ENCODE assay signal across 9 cellular contexts in genomic region chr3:51669241-51670052, GRCh38. TPM values are rescaled to one million over a fixed set of nuclear protein-coding genes. Genes with fewer than 3 reads are reported as not detected.
A peak's percentile ranks its signal among the peaks of the same experiment; 100 is the strongest.
DNase-seq lines count a peak whose midpoint lies in the region; ATAC-seq and TF ChIP-seq lines count a peak whose summit lies in the region.
"Had no signal": no experiment of that assay in that cellular context is flagged by ENCODE, and none has a peak within 500 bp of the region (broad histone marks: within the 10 kb centered on the region; RNA-seq: fewer than 3 reads in every experiment).

No MANE protein-coding gene starts in this region.

- no peaks in the 10 kb centered on the region for H3K9me3 ChIP-seq in thoracic aorta

- H3K4me3 ChIP-seq in thoracic aorta: no peak overlapping the region

- TF ChIP-seq CTCF in omental fat pad (IDR thresholded peaks at IDR 0.05): peak in 2 of 3 donors; percentile 55 to 81
- peak; percentile 92 for TF ChIP-seq CTCF in thoracic aorta (IDR thresholded peaks at IDR 0.05)

- peaks cover 7 to 30% of the 10 kb centered on the region in 2 donors for H3K4me1 ChIP-seq in thoracic aorta (ENCODE audit: control insufficient read depth in 1 of 2, low read depth in 2 of 2)

- DNase-seq in GM04503 (ENCODE audit: low read depth): peak; percentile 37
- peak; percentile 79 for DNase-seq in LoVo (ENCODE audit: low spot score)
- peak; percentile 76 for DNase-seq in SK-N-DZ (ENCODE audit: low spot score)
- DNase-seq in activated naive CD4-positive, alpha-beta T cell treated with Interleukin-2 at 50 U/mL for 16 hours: peak; percentile 84
- DNase-seq in globus pallidus (ENCODE audit: low spot score): peak; percentile 58
- DNase-seq in omental fat pad (ENCODE audit: low spot score): peak; percentile 95
- DNase-seq in thoracic aorta (ENCODE audit: low spot score): peak; percentile 46
- DNase-seq in NCI-H2107 (lab: John Stamatoyannopoulos, UW): no peak

- H3K27ac ChIP-seq in thoracic aorta: no peak overlapping the region

- H3K27me3 ChIP-seq in thoracic aorta (replicated peaks; ENCODE audit: insufficient read depth): no peaks in the 10 kb centered on the region

- peak; percentile 72 for ATAC-seq in omental fat pad (ENCODE audit: low FRiP score)
- no peak for ATAC-seq in thoracic aorta (ENCODE audit: insufficient number of reproducible peaks, low FRiP score, low read depth)

- no peaks in the 10 kb centered on the region for H3K36me3 ChIP-seq in thoracic aorta

RNA-seq across cellular contexts. Expression of gene TEX264, which starts 1.6 kb away (rescaled TPM):
- polyA plus RNA-seq in SK-N-DZ (2014; cell fraction: cytosol; rRNA removed): 30.5 and 33.3 TPM in 2 replicates
- 27.6 and 34.4 TPM in 2 replicates for polyA plus RNA-seq in SK-N-DZ (2014; cell fraction: nucleus; rRNA removed)
- total RNA-seq in omental fat pad (10 to 100 TPM; 40.2 to 82.1 (median 62.9) TPM), thoracic aorta (10 to 100 TPM; 27.3 to 50.9 TPM)

RNA-seq across cellular contexts. Expression of gene GRM2, which starts 37.4 kb away (rescaled TPM):
- 6.3 and 6.5 TPM in 2 replicates for polyA plus RNA-seq in SK-N-DZ (2014; cell fraction: cytosol; rRNA removed)
- polyA plus RNA-seq in SK-N-DZ (2014; cell fraction: nucleus; rRNA removed): 3.3 and 7.8 TPM in 2 replicates
- total RNA-seq in omental fat pad (under 1 TPM in 3 of 4 donors, not detected in 1; 0.06 to 0.48 (median 0.19) TPM), thoracic aorta (under 1 TPM; 0.49 to 0.54 TPM)
- total RNA-seq: skeletal muscle tissue had no signal
